Comparison of ENCODE assay signal across 1 cellular context in the genomic region with DNA sequence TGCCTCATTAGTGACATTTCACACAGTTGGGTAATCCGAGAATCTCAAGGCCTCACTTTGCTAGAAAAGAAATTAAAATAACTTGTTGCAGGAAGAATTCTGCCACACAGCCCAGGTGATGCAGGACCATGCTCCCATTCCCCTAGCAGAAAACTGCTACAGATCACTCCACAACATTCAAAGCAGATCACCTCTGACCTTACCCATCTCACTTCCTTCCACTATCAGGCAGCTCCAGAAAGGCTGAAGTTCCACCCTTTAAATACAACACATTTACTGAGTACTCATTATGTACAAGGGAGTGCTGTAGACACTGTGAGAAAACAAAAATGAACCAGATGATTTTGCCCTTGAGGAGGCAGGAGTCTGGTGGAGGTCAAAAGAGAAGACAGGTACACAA.
TF ChIP-seq lines count a peak whose summit lies in the region.

No MANE protein-coding gene starts in this region.

TF ChIP-seq in IMR-90, 13 proteins besides CTCF, POLR2A, EP300 and RAD21 (continued from another document):
- TF ChIP-seq, protein P1, sequence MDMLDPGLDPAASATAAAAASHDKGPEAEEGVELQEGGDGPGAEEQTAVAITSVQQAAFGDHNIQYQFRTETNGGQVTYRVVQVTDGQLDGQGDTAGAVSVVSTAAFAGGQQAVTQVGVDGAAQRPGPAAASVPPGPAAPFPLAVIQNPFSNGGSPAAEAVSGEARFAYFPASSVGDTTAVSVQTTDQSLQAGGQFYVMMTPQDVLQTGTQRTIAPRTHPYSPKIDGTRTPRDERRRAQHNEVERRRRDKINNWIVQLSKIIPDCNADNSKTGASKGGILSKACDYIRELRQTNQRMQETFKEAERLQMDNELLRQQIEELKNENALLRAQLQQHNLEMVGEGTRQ (IDR thresholded peaks at IDR 0.05; ENCODE audit: low read depth, low read length) = no peak
- TF ChIP-seq MAFK (IDR thresholded peaks at IDR 0.05; ENCODE audit: low read depth, low read length) = no peak
- TF ChIP-seq MAZ (IDR thresholded peaks at IDR 0.05; ENCODE audit: borderline replicate concordance, low read depth, low read length) = no peak
- no peak for TF ChIP-seq RFX5 (IDR thresholded peaks at IDR 0.05; ENCODE audit: low read depth, low read length)
- TF ChIP-seq NFE2L2 (IDR thresholded peaks at IDR 0.05; ENCODE audit: low read depth, low read length) = no peak
- TF ChIP-seq BHLHE40 (IDR thresholded peaks at IDR 0.05; ENCODE audit: low read depth, low read length) = no peak
- TF ChIP-seq MXI1 (IDR thresholded peaks at IDR 0.05; ENCODE audit: borderline replicate concordance, low read depth, low read length) = no peak
- TF ChIP-seq CHD1 (IDR thresholded peaks at IDR 0.05; ENCODE audit: low read depth, low read length) = no peak
